In genomic region chr11:58578635-58579191, GRCh38 we compare ENCODE assay signal across 1 cellular context.
TF ChIP-seq lines count a peak whose summit lies in the region.

Gene ZFP91, plus strand, starts transcription at chr11:58579063. Its CDS starts 219 bp downstream, at chr11:58579282.

TF ChIP-seq in HepG2, 621 proteins besides CTCF, POLR2A, EP300 and RAD21 (continued from another document):
- TF ChIP-seq HNRNPH1 (optimal IDR thresholded peaks at IDR 0.05; ENCODE audit: low read depth, low read length), result no peak
- no peak for TF ChIP-seq BHLHE40 (IDR thresholded peaks at IDR 0.05; ENCODE audit: low read length)
- no peak for TF ChIP-seq MTF1 (CRISPR knock-in tag; IDR thresholded peaks at IDR 0.05)
- TF ChIP-seq ZNF574 (CRISPR knock-in tag; IDR thresholded peaks at IDR 0.05), result no peak
- TF ChIP-seq ZNF256 (CRISPR knock-in tag; conservative IDR thresholded peaks at IDR 0.05), result no peak
- TF ChIP-seq, protein P1, sequence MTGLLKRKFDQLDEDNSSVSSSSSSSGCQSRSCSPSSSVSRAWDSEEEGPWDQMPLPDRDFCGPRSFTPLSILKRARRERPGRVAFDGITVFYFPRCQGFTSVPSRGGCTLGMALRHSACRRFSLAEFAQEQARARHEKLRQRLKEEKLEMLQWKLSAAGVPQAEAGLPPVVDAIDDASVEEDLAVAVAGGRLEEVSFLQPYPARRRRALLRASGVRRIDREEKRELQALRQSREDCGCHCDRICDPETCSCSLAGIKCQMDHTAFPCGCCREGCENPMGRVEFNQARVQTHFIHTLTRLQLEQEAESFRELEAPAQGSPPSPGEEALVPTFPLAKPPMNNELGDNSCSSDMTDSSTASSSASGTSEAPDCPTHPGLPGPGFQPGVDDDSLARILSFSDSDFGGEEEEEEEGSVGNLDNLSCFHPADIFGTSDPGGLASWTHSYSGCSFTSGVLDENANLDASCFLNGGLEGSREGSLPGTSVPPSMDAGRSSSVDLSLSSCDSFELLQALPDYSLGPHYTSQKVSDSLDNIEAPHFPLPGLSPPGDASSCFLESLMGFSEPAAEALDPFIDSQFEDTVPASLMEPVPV (CRISPR knock-in tag; IDR thresholded peaks at IDR 0.05), result 0 out of 2 replicates have a peak, but pooled peaks have one; percentile 39
- peak; percentile 69 for TF ChIP-seq NFYB (CRISPR knock-in tag; IDR thresholded peaks at IDR 0.05)
- no peak for TF ChIP-seq ZBED4 (CRISPR knock-in tag; IDR thresholded peaks at IDR 0.05; ENCODE audit: borderline replicate concordance)
- TF ChIP-seq, protein P2, sequence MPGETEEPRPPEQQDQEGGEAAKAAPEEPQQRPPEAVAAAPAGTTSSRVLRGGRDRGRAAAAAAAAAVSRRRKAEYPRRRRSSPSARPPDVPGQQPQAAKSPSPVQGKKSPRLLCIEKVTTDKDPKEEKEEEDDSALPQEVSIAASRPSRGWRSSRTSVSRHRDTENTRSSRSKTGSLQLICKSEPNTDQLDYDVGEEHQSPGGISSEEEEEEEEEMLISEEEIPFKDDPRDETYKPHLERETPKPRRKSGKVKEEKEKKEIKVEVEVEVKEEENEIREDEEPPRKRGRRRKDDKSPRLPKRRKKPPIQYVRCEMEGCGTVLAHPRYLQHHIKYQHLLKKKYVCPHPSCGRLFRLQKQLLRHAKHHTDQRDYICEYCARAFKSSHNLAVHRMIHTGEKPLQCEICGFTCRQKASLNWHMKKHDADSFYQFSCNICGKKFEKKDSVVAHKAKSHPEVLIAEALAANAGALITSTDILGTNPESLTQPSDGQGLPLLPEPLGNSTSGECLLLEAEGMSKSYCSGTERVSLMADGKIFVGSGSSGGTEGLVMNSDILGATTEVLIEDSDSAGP (CRISPR knock-in tag; IDR thresholded peaks at IDR 0.05; ENCODE audit: borderline replicate concordance), result peak; percentile 98; the same call in 1 of the 2 replicates
- TF ChIP-seq XRCC5 (optimal IDR thresholded peaks at IDR 0.05; ENCODE audit: low read length), result no peak
- TF ChIP-seq PTBP1 (IDR thresholded peaks at IDR 0.05; ENCODE audit: low read depth, low read length, poor library complexity, severe bottlenecking), result peak; percentile 20
- TF ChIP-seq SKI (IDR thresholded peaks at IDR 0.05; ENCODE audit: partially characterized antibody), result no peak
- peak; percentile 78 for TF ChIP-seq MAZ (IDR thresholded peaks at IDR 0.05; ENCODE audit: borderline replicate concordance, low read depth, low read length)
- no peak for TF ChIP-seq MAZ (CRISPR knock-in tag; IDR thresholded peaks at IDR 0.05; ENCODE audit: low read depth)
- TF ChIP-seq NONO (IDR thresholded peaks at IDR 0.05), result no peak
- TF ChIP-seq NONO (CRISPR knock-in tag; conservative IDR thresholded peaks at IDR 0.05), result peak; percentile 43
- TF ChIP-seq ZNF446 (CRISPR knock-in tag; IDR thresholded peaks at IDR 0.05), result 0 out of 2 replicates have a peak, but pooled peaks have one; percentile 14
- TF ChIP-seq TCF7L2 (IDR thresholded peaks at IDR 0.05; ENCODE audit: low read depth, low read length), result no peak
- TF ChIP-seq CAMTA2 (CRISPR knock-in tag; IDR thresholded peaks at IDR 0.05; ENCODE audit: borderline replicate concordance), result no peak
- TF ChIP-seq ZMYM3 (CRISPR knock-in tag; IDR thresholded peaks at IDR 0.05), result no peak; the same call in 1 of the 2 replicates
- TF ChIP-seq ZNF17 (CRISPR knock-in tag; IDR thresholded peaks at IDR 0.05), result no peak
